ENCODE assay signal across 19 cellular contexts in the genomic region with DNA sequence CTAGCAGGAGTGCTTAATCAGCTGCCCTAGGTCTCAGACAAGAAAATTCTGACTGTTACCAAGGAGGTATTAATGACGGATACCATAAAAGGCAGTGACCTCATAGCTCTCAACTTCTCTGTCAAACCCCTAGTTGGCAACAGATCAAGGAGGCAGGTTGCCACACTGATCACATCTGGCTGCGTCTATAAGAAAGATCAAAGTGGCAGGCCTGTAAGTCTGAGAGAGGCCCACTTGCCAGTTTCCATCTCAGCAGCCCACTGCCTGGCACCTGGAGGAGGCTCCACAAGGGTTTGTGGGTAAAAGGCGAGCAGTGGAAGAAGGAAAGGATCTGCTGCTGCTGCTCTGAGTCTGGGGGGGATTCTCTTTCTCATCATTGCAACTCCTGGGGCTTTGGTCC.
A peak's percentile ranks its signal among the peaks of the same experiment; 100 is the strongest.
DNase-seq lines count a peak whose midpoint lies in the region; ATAC-seq and TF ChIP-seq lines count a peak whose summit lies in the region.
"Had no signal": no experiment of that assay in that cellular context is flagged by ENCODE, and none has a peak within 500 bp of the region (broad histone marks: within the 10 kb centered on the region; RNA-seq: fewer than 3 reads in every experiment).

No MANE protein-coding gene starts in this region.

- peak; percentile 1 for DNase-seq in DMS 273 (lab: John Stamatoyannopoulos, UW; ENCODE audit: unreplicated experiment)
- no peak for DNase-seq in DMS 273 treated with DMSO at 0.1 percent for 48 hours (lab: John Stamatoyannopoulos, UW)
- DNase-seq in DND-41 = peak; percentile 57
- DNase-seq in stimulated activated effector memory CD8-positive, alpha-beta T cell treated with anti-CD3 and anti-CD28 coated beads, Interleukin-12 subunit alpha, Interleukin-12 subunit beta, amount 100 ng/mL, for 72 hours (ENCODE audit: low spot score in 2 of 2) = no peak
- DNase-seq: AML-193; Calu3; CD4-positive, alpha-beta memory T cell; DMS79 treated with DMSO at 0.1 percent for 48 hours; EL; H9 had no signal

- no peaks in the 10 kb centered on the region for H3K4me1 ChIP-seq in DND-41 (ENCODE audit: insufficient read depth, low read length)
- H3K4me1 ChIP-seq in mesodermal cell (ENCODE audit: control insufficient read depth, insufficient read depth, low read length, poor library complexity, severe bottlenecking) = no peaks in the 10 kb centered on the region
- H3K4me1 ChIP-seq: A549 had no signal

- peaks cover 9% of the 10 kb centered on the region for H3K9me3 Mint-ChIP-seq in stimulated activated effector memory CD8-positive, alpha-beta T cell treated with anti-CD3 and anti-CD28 coated beads, Interleukin-12 subunit alpha, Interleukin-12 subunit beta, amount 100 ng/mL, for 72 hours
- peaks cover 2% of the 10 kb centered on the region for H3K9me3 Mint-ChIP-seq in stimulated activated memory B cell treated with anti-CD40 and anti-IgM and Interleukin-4, amounts not matched to agents 10 μg/mL and 1 μg/mL and 100 μg/mL, for 72 hours
- H3K9me3 Mint-ChIP-seq: H9 had no signal

- no peaks in the 10 kb centered on the region for H3K36me3 ChIP-seq in DND-41 (ENCODE audit: insufficient read depth, low read length)
- H3K36me3 ChIP-seq in mesodermal cell (ENCODE audit: control insufficient read depth, insufficient read depth, low read length) = no peaks in the 10 kb centered on the region

- no peaks in the 10 kb centered on the region for H3K27me3 ChIP-seq in DND-41 (ENCODE audit: insufficient read depth, low read length, poor library complexity)

- H3K27ac Mint-ChIP-seq in stimulated activated effector memory CD8-positive, alpha-beta T cell treated with anti-CD3 and anti-CD28 coated beads, Interleukin-12 subunit alpha, Interleukin-12 subunit beta, amount 100 ng/mL, for 72 hours = no peak overlapping the region
- no peak overlapping the region for H3K27ac Mint-ChIP-seq in stimulated activated memory B cell treated with anti-CD40 and anti-IgM and Interleukin-4, amounts not matched to agents 10 μg/mL and 1 μg/mL and 100 μg/mL, for 72 hours
- H3K27ac Mint-ChIP-seq: CD4-positive, alpha-beta memory T cell; H9; IgD-negative memory B cell had no signal

- ATAC-seq in DND-41 (ENCODE audit: insufficient read depth, low read depth) (peak; percentile 90), HG03039 (IDR thresholded peaks at IDR 0.05; ENCODE audit: unreplicated experiment) (no peak)
- peak; percentile 22 for ATAC-seq in stimulated activated effector memory CD8-positive, alpha-beta T cell treated with anti-CD3 and anti-CD28 coated beads, Interleukin-12 subunit alpha, Interleukin-12 subunit beta, amount 100 ng/mL, for 72 hours
- ATAC-seq in stimulated activated memory B cell treated with anti-CD40 and anti-IgM and Interleukin-4, amounts not matched to agents 10 μg/mL and 1 μg/mL and 100 μg/mL, for 72 hours = no peak
- ATAC-seq: A549, GM12878, HepG2 had no signal

- no peak for TF ChIP-seq CTCF in DND-41 (IDR thresholded peaks at IDR 0.05; ENCODE audit: borderline replicate concordance, extremely low read depth, low read length, poor library complexity, severe bottlenecking)

- no peak overlapping the region for H3K4me2 ChIP-seq in DND-41 (ENCODE audit: insufficient read depth, low read length)
- H3K4me2 ChIP-seq: A549 had no signal

- H3K9me3 ChIP-seq in DND-41 (ENCODE audit: insufficient read depth, low read length, severe bottlenecking) (no peaks in the 10 kb centered on the region), mesodermal cell (ENCODE audit: control insufficient read depth, low read length) (no peaks in the 10 kb centered on the region)
- H3K9me3 ChIP-seq: A549 had no signal

- no peaks in the 10 kb centered on the region for H3K36me3 Mint-ChIP-seq in stimulated activated effector memory CD8-positive, alpha-beta T cell treated with anti-CD3 and anti-CD28 coated beads, Interleukin-12 subunit alpha, Interleukin-12 subunit beta, amount 100 ng/mL, for 72 hours
- H3K36me3 Mint-ChIP-seq in stimulated activated memory B cell treated with anti-CD40 and anti-IgM and Interleukin-4, amounts not matched to agents 10 μg/mL and 1 μg/mL and 100 μg/mL, for 72 hours = no peaks in the 10 kb centered on the region
- H3K36me3 Mint-ChIP-seq: CD4-positive, alpha-beta memory T cell had no signal

- 74 to 75% methylated on average over 1 to 2 of the region's 3 CpGs for WGBS in mesodermal cell (ENCODE audit: insufficient coverage in 2 of 2), 2 experiments

- H2AFZ ChIP-seq in DND-41 (ENCODE audit: low read depth, low read length) = no peak overlapping the region

- H3K4me1 Mint-ChIP-seq in stimulated activated effector memory CD8-positive, alpha-beta T cell treated with anti-CD3 and anti-CD28 coated beads, Interleukin-12 subunit alpha, Interleukin-12 subunit beta, amount 100 ng/mL, for 72 hours = no peaks in the 10 kb centered on the region
- H3K4me1 Mint-ChIP-seq in stimulated activated memory B cell treated with anti-CD40 and anti-IgM and Interleukin-4, amounts not matched to agents 10 μg/mL and 1 μg/mL and 100 μg/mL, for 72 hours = no peaks in the 10 kb centered on the region
- H3K4me1 Mint-ChIP-seq: CD4-positive, alpha-beta memory T cell; IgD-negative memory B cell had no signal

- H4K20me1 ChIP-seq in DND-41 (ENCODE audit: insufficient read depth, low read length) = no peaks in the 10 kb centered on the region

- H3K27ac ChIP-seq in DND-41 (ENCODE audit: low read length) (no peak overlapping the region), mesodermal cell (ENCODE audit: low read depth, low read length, severe bottlenecking) (peak overlapping the region; percentile 19)
- H3K27ac ChIP-seq: 22Rv1, A549, C4-2B had no signal

- no peaks in the 10 kb centered on the region for H3K79me2 ChIP-seq in DND-41 (ENCODE audit: insufficient read depth, low read length)

- H3K9ac ChIP-seq in DND-41 (ENCODE audit: low read depth, low read length) = no peak overlapping the region

- H3K4me3 ChIP-seq in DND-41 (ENCODE audit: low read depth in 1 of 2, low read length in 2 of 2) (no peak overlapping the region), mesodermal cell (ENCODE audit: extremely low read depth, insufficient read depth, low read length, poor library complexity, severe bottlenecking) (no peak overlapping the region)
- H3K4me3 ChIP-seq: A549, GM12878 had no signal

- no peak overlapping the region for H3K4me3 Mint-ChIP-seq in stimulated activated effector memory CD8-positive, alpha-beta T cell treated with anti-CD3 and anti-CD28 coated beads, Interleukin-12 subunit alpha, Interleukin-12 subunit beta, amount 100 ng/mL, for 72 hours
- no peak overlapping the region for H3K4me3 Mint-ChIP-seq in stimulated activated memory B cell treated with anti-CD40 and anti-IgM and Interleukin-4, amounts not matched to agents 10 μg/mL and 1 μg/mL and 100 μg/mL, for 72 hours
- H3K4me3 Mint-ChIP-seq: CD4-positive, alpha-beta memory T cell; H9 had no signal

- H3K27me3 Mint-ChIP-seq in stimulated activated memory B cell treated with anti-CD40 and anti-IgM and Interleukin-4, amounts not matched to agents 10 μg/mL and 1 μg/mL and 100 μg/mL, for 72 hours = no peaks in the 10 kb centered on the region
- H3K27me3 Mint-ChIP-seq: CD4-positive, alpha-beta memory T cell; IgD-negative memory B cell had no signal

Comparison
In these comparisons a context has a peak if more than half of its experiments do, and no peak if none do; other contexts are left out.
1. DNase-seq: peak in DMS 273 (single experiment) and DND-41 (single experiment); none in DMS 273 treated with DMSO at 0.1 percent for 48 hours (single experiment) and stimulated activated effector memory CD8-positive, alpha-beta T cell treated with anti-CD3 and anti-CD28 coated beads, Interleukin-12 subunit alpha, Interleukin-12 subunit beta, amount 100 ng/mL, for 72 hours (0 of 2).
2. ATAC-seq: peak in DND-41 (single experiment) and stimulated activated effector memory CD8-positive, alpha-beta T cell treated with anti-CD3 and anti-CD28 coated beads, Interleukin-12 subunit alpha, Interleukin-12 subunit beta, amount 100 ng/mL, for 72 hours (single experiment); none in stimulated activated memory B cell treated with anti-CD40 and anti-IgM and Interleukin-4, amounts not matched to agents 10 μg/mL and 1 μg/mL and 100 μg/mL, for 72 hours (single experiment) and HG03039 (single experiment).